ENCODE assay signal across 13 cellular contexts in genomic region chr10:46096909-46097575, GRCh38. TPM values are rescaled to one million over a fixed set of nuclear protein-coding genes. Genes with fewer than 3 reads are reported as not detected.
DNase-seq lines count a peak whose midpoint lies in the region; ATAC-seq, FAIRE-seq and TF ChIP-seq lines count a peak whose summit lies in the region.
"Had no signal": no experiment of that assay in that cellular context is flagged by ENCODE, and none has a peak within 500 bp of the region (broad histone marks: within the 10 kb centered on the region; RNA-seq: fewer than 3 reads in every experiment).

No MANE protein-coding gene starts in this region.

- peaks cover 8% of the 10 kb centered on the region for H3K4me1 Mint-ChIP-seq in CD4-positive, alpha-beta T cell (ENCODE audit: low read depth)
- H3K4me1 Mint-ChIP-seq in activated B cell treated with CpG ODN at 0.5 μM for 24 hours (peaks cover 26% of the 10 kb centered on the region), mesothelial cell of epicardium (peaks cover 20% of the 10 kb centered on the region)

- no peaks in the 10 kb centered on the region for H3K9me3 ChIP-seq in CD4-positive, alpha-beta T cell (ENCODE audit: control insufficient read depth, low read length)
- no peaks in the 10 kb centered on the region for H3K9me3 ChIP-seq in small intestine (ENCODE audit: control insufficient read depth, low read depth)

- WGBS in small intestine, 3 donors: 76 to 79% (median 78%) methylated on average over 5 to 8 of the region's 8 CpGs

- POLR2A ChIA-PET in CD4-positive, alpha-beta T cell (lab: Charles Lee): interaction anchor here (1.5 to 1.7 kb wide), 2 partner anchors 9 to 69 kb away, joined by 3 to 4 read pairs; no protein-coding TSS in a partner anchor
- POLR2A ChIA-PET in activated B cell treated with CpG ODN at 0.5 μM for 24 hours (lab: Charles Lee): no interaction called here

- FAIRE-seq in small intestine (lab: Jason Lieb, UNC): no peak
- FAIRE-seq: H1 had no signal

- H3K36me3 Mint-ChIP-seq in CD4-positive, alpha-beta T cell (ENCODE audit: low read depth): no peaks in the 10 kb centered on the region
- H3K36me3 Mint-ChIP-seq in activated B cell treated with CpG ODN at 0.5 μM for 24 hours (ENCODE audit: low read depth): no peaks in the 10 kb centered on the region
- no peaks in the 10 kb centered on the region for H3K36me3 Mint-ChIP-seq in mesothelial cell of epicardium

- no peaks in the 10 kb centered on the region for H3K27me3 Mint-ChIP-seq in CD4-positive, alpha-beta T cell
- H3K27me3 Mint-ChIP-seq in activated B cell treated with CpG ODN at 0.5 μM for 24 hours (no peaks in the 10 kb centered on the region), mesothelial cell of epicardium (ENCODE audit: low read depth) (no peaks in the 10 kb centered on the region)

- H3K36me3 ChIP-seq in small intestine (ENCODE audit: control insufficient read depth in 2 of 2, insufficient read depth in 2 of 2, low read length in 2 of 2): no peaks in the 10 kb centered on the region

- no peak overlapping the region for H3K4me3 ChIP-seq in HL-60 (replicated peaks; ENCODE audit: insufficient read depth, low read length)
- H3K4me3 ChIP-seq in small intestine (ENCODE audit: low read depth in 1 of 2, low read length in 2 of 2): no peak overlapping the region

- no peak for TF ChIP-seq CTCF in CD4-positive, alpha-beta T cell (IDR thresholded peaks at IDR 0.05)
- TF ChIP-seq CTCF in HL-60 (IDR thresholded peaks at IDR 0.05; ENCODE audit: insufficient read depth, low read length) (no peak), activated B cell treated with CpG ODN at 0.5 μM for 24 hours (IDR thresholded peaks at IDR 0.05) (no peak), mesothelial cell of epicardium (IDR thresholded peaks at IDR 0.05; ENCODE audit: unreplicated experiment) (no peak)

- peak in 1 of 10 experiments; percentile 12 for DNase-seq in CD4-positive, alpha-beta T cell
- no peak for DNase-seq in HL-60 (ENCODE audit: low read depth in 1 of 2, low spot score in 1 of 2)
- no peak for DNase-seq in activated B cell treated with CpG ODN at 0.5 μM for 24 hours
- no peak for DNase-seq in mesothelial cell of epicardium (ENCODE audit: low spot score in 2 of 2, unreplicated experiment in 2 of 2)
- no peak for DNase-seq in A172 (ENCODE audit: low spot score)
- no peak for DNase-seq in small intestine
- DNase-seq: NCI-H2081 treated with DMSO at 0.1 percent for 48 hours; stimulated activated naive CD4-positive, alpha-beta T cell treated with Interleukin-2 at 50 U/mL for 16 hours had no signal

- CTCF ChIA-PET in CD4-positive, alpha-beta T cell (lab: Charles Lee): no interaction called here
- CTCF ChIA-PET in activated B cell treated with CpG ODN at 0.5 μM for 24 hours (lab: Charles Lee): no interaction called here

- intact Hi-C loops in CD4-positive, alpha-beta T cell (cut with DNase I, micrococcal nuclease): no loop called here
- intact Hi-C loops in activated B cell treated with CpG ODN at 0.5 μM for 24 hours (cut with micrococcal nuclease): no loop called here

- H3K9me3 Mint-ChIP-seq in CD4-positive, alpha-beta T cell: no peaks in the 10 kb centered on the region
- H3K9me3 Mint-ChIP-seq in activated B cell treated with CpG ODN at 0.5 μM for 24 hours (peaks cover 3% of the 10 kb centered on the region), mesothelial cell of epicardium (no peaks in the 10 kb centered on the region)

- no peaks in the 10 kb centered on the region for H3K27me3 ChIP-seq in CD4-positive, alpha-beta T cell (ENCODE audit: control insufficient read depth, insufficient read depth, low read length)
- H3K27me3 ChIP-seq in HL-60 (ENCODE audit: insufficient read depth, poor library complexity, severe bottlenecking) (no peaks in the 10 kb centered on the region), small intestine (ENCODE audit: control insufficient read depth in 2 of 2, insufficient read depth in 2 of 2, low read length in 2 of 2) (no peaks in the 10 kb centered on the region)

- H3K27ac Mint-ChIP-seq in CD4-positive, alpha-beta T cell: no peak overlapping the region
- H3K27ac Mint-ChIP-seq in activated B cell treated with CpG ODN at 0.5 μM for 24 hours (peak overlapping the region; percentile 89), mesothelial cell of epicardium (peak overlapping the region; percentile 41)

- ATAC-seq in CD4-positive, alpha-beta T cell (ENCODE audit: poor library complexity): no peak
- ATAC-seq in activated B cell treated with CpG ODN at 0.5 μM for 24 hours (ENCODE audit: low read depth) (peak; percentile 38), HG02885 (IDR thresholded peaks at IDR 0.05; ENCODE audit: poor library complexity, unreplicated experiment) (no peak)

- H3K4me1 ChIP-seq in small intestine (ENCODE audit: control insufficient read depth in 2 of 2, insufficient read depth in 1 of 2, low read depth in 1 of 2, low read length in 1 of 2): no peaks in the 10 kb centered on the region

- H3K27ac ChIP-seq in CD4-positive, alpha-beta T cell (ENCODE audit: low read depth, low read length): peak overlapping the region; percentile 14
- H3K27ac ChIP-seq in HL-60 (replicated peaks) (peak overlapping the region; percentile 60), small intestine (ENCODE audit: low read depth in 1 of 2, low read length in 1 of 2) (peak overlapping the region in 1 of 2 donors; percentile 33)

- H3K4me3 Mint-ChIP-seq in CD4-positive, alpha-beta T cell: peak overlapping the region; percentile 88
- H3K4me3 Mint-ChIP-seq in activated B cell treated with CpG ODN at 0.5 μM for 24 hours: peak overlapping the region; percentile 60
- no peak overlapping the region for H3K4me3 Mint-ChIP-seq in mesothelial cell of epicardium

RNA-seq across cellular contexts. Expression of gene MSMB, which starts 51.0 kb away (rescaled TPM):
- total RNA-seq in CD4-positive, alpha-beta T cell: not detected
- total RNA-seq in activated B cell treated with CpG ODN at 0.5 μM for 24 hours (not detected in 2 replicates), mesothelial cell of epicardium (not detected in 3 replicates)
- not detected in 2 replicates for total RNA-seq in A172 (2014; rRNA removed; shearing (Covaris generic))
- 10 to 100 TPM in 1 of 3 donors, under 1 TPM in 1, not detected in 1; 0.58 to 46.3 TPM for polyA plus RNA-seq in small intestine
- total RNA-seq: G401, glomerular endothelial cell, H1, mononuclear cell had no signal
- polyA plus RNA-seq: H1 had no signal
